Comparison of ENCODE assay signal across 23 cellular contexts in the genomic region with DNA sequence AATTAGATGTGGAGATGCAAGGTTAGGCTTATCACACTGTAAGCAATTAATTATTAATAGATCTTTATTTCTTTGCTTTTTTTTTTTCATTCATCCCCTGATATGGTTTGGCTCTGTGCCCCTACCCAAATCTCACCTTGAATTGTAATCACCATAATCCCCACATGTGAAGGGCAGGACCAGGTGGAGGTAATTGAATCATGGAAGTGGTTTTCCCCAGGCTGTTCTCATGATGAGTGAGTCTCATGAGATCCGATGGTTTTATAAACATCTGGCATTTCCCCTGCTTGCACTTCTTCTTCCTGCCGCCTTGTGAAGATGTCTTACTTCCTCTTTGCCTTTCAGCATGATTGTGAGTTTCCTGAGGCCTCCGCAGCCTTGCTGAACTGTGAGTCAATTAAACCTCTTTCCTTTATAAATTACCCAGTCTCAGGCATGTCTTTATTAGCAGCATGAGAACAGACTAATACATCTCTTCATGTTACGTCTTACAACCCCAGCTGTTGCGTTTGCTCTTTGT.
"Had no signal": no experiment of that assay in that cellular context is flagged by ENCODE, and none has a peak within 500 bp of the region (broad histone marks: within the 10 kb centered on the region; RNA-seq: fewer than 3 reads in every experiment).

No MANE protein-coding gene starts in this region.

- ATAC-seq: activated T-cell treated with anti-CD3 and anti-CD28 coated beads, Interleukin-2, amount 50 U/mL, for 72 hours; natural killer cell; pancreas; right lobe of liver; stimulated activated naive CD8-positive, alpha-beta T cell treated with anti-CD3 and anti-CD28 coated beads, Interleukin-15, amount 100 ng/mL, for 72 hours had no signal

- H3K4me3 ChIP-seq: colonic mucosa, lung, pancreas, right lobe of liver, suprapubic skin, upper lobe of left lung had no signal

- H3K4me1 ChIP-seq: colonic mucosa, pancreas, right lobe of liver, suprapubic skin, upper lobe of left lung had no signal

- H3K27ac ChIP-seq: brain microvascular endothelial cell, colonic mucosa, pancreas, right lobe of liver, suprapubic skin, upper lobe of left lung had no signal

- DNase-seq: activated CD4-positive, alpha-beta T cell treated with anti-CD3 and anti-CD28 coated beads, Interleukin-2, amount 50 U/mL, for 1 hour; activated CD4-positive, CD25-positive, alpha-beta regulatory T cell treated with anti-CD3 and anti-CD28 coated beads, Interleukin-2, amount 50 U/mL, for 72 hours; activated CD8-positive, alpha-beta memory T cell treated with anti-CD3 and anti-CD28 coated beads, Interleukin-2, amount 50 U/mL, for 4 hours; activated effector memory CD4-positive, alpha-beta T cell treated with anti-CD3 and anti-CD28 coated beads, Interleukin-2, amount 50 U/mL, for 16 hours; activated naive CD4-positive, alpha-beta T cell treated with anti-CD3 and anti-CD28 coated beads, Interleukin-2, amount 50 U/mL, for 16 hours; activated T-cell treated with anti-CD3 and anti-CD28 coated beads, Interleukin-2, amount 50 U/mL, for 72 hours; aorta; brain microvascular endothelial cell; colonic mucosa; foreskin melanocyte; hypothalamus; natural killer cell; pancreas; right lobe of liver; small intestine; stimulated activated CD4-positive, alpha-beta T cell treated with anti-CD3 and anti-CD28 coated beads, Interleukin-15, amount 100 ng/mL, for 24 hours; stimulated activated CD4-positive, alpha-beta T cell treated with anti-CD3 and anti-CD28 coated beads, Interleukin-2, amount 100 ng/mL, for 48 hours; stimulated activated naive CD8-positive, alpha-beta T cell treated with anti-CD3 and anti-CD28 coated beads, Interleukin-15, amount 100 ng/mL, for 72 hours; T1000; upper lobe of left lung had no signal

- FAIRE-seq: keratinocyte, pancreas, small intestine had no signal

- H3K9me3 ChIP-seq: colonic mucosa, pancreas had no signal

- H3K36me3 ChIP-seq: brain microvascular endothelial cell, colonic mucosa, pancreas, right lobe of liver, suprapubic skin, upper lobe of left lung had no signal

- H3K27me3 ChIP-seq: brain microvascular endothelial cell, colonic mucosa, pancreas, right lobe of liver, suprapubic skin, upper lobe of left lung had no signal
